Comparison of ENCODE assay signal across 13 cellular contexts in the genomic region with DNA sequence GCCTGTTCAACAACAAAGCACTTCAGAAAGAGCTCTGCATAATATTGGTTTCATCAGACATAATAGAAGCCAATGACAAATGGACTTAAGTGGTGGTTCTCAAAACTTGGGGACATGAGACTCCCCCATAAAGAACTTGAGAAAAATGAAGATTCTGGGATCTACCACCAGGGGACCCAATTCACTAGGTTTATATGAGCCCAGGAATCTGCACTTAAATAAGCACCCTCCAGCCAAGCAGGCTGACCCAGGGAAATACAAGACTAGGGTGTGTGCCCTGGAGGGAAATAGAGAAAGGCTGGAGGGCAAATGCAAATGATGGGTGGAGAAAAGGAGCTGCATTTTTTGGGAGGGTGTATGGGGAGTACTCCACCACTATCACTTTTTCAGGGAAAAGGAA. TPM values are rescaled to one million over a fixed set of nuclear protein-coding genes. Genes with fewer than 3 reads are reported as not detected.
DNase-seq lines count a peak whose midpoint lies in the region; ATAC-seq and TF ChIP-seq lines count a peak whose summit lies in the region.
"Had no signal": no experiment of that assay in that cellular context is flagged by ENCODE, and none has a peak within 500 bp of the region (broad histone marks: within the 10 kb centered on the region; RNA-seq: fewer than 3 reads in every experiment).

No MANE protein-coding gene starts in this region.

- no peak overlapping the region for H2AFZ ChIP-seq in PC-9

- H3K4me3 ChIP-seq in PC-9, result no peak overlapping the region
- H3K4me3 ChIP-seq: left ventricle myocardium inferior, uterus had no signal

- intact Hi-C loops in PC-9 (cut with micrococcal nuclease; ENCODE audit: unreplicated experiment), result no loop called here

- TF ChIP-seq CTCF in PC-9 (conservative IDR thresholded peaks at IDR 0.05), result peak; percentile 29; the same call in 1 of the 2 replicates

- H3K36me3 ChIP-seq in PC-9 (ENCODE audit: low read depth), result no peaks in the 10 kb centered on the region
- H3K36me3 ChIP-seq: left ventricle myocardium inferior, uterus had no signal

- ATAC-seq in GM19035 (IDR thresholded peaks at IDR 0.05; ENCODE audit: unreplicated experiment), result no peak

- no peaks in the 10 kb centered on the region for H3K9me2 ChIP-seq in PC-9 (ENCODE audit: insufficient read depth)

- H3F3A ChIP-seq in PC-9 (ENCODE audit: insufficient read depth, low read depth), result no peaks in the 10 kb centered on the region

- CTCF ChIA-PET in PC-9 (lab: Charles Lee), result no interaction called here

- no peaks in the 10 kb centered on the region for H3K79me2 ChIP-seq in PC-9 (ENCODE audit: low read depth)

- no peak overlapping the region for H3K4me2 ChIP-seq in PC-9

- no peaks in the 10 kb centered on the region for H3K4me1 ChIP-seq in PC-9 (replicated peaks; ENCODE audit: insufficient read depth)
- H3K4me1 ChIP-seq: left ventricle myocardium inferior, uterus had no signal

- no peak overlapping the region for H3K27ac ChIP-seq in PC-9
- H3K27ac ChIP-seq in caudate nucleus (ENCODE audit: low read depth, low read length), result no peak overlapping the region
- H3K27ac ChIP-seq: left ventricle myocardium inferior, uterus had no signal

- DNase-seq in SIG-M5 treated with dmso at 0.1 percent for 504 hours (lab: John Stamatoyannopoulos, UW; ENCODE audit: unreplicated experiment), result peak; percentile 12
- DNase-seq in SIG-M5 (lab: John Stamatoyannopoulos, UW), result no peak
- DNase-seq in PC-9, result no peak
- DNase-seq in fibroblast of peridontal ligament (ENCODE audit: extremely low read depth), result peak; percentile 35
- peak; percentile 6 for DNase-seq in stromal cell of bone marrow (ENCODE audit: low read depth)
- no peak for DNase-seq in caudate nucleus (lab: John Stamatoyannopoulos, UW)
- no peak for DNase-seq in NCI-H2029 treated with DMSO at 0.1 percent for 48 hours (lab: John Stamatoyannopoulos, UW)
- DNase-seq: activated CD4-positive, alpha-beta T cell treated with anti-CD3 and anti-CD28 coated beads, Interleukin-2, amount 10 ng/mL, durations not matched to agents 24 days and 14 days; cerebellar nuclear complex; left ventricle myocardium inferior; NCI-H526; uterus had no signal

- H4K20me1 ChIP-seq in PC-9 (ENCODE audit: insufficient read depth), result no peaks in the 10 kb centered on the region

- H3K27me3 ChIP-seq in PC-9 (ENCODE audit: insufficient read depth, low read depth), result no peaks in the 10 kb centered on the region
- H3K27me3 ChIP-seq: uterus had no signal

- POLR2A ChIA-PET in PC-9 (lab: Charles Lee; ENCODE audit: unreplicated experiment), result no interaction called here

- no peaks in the 10 kb centered on the region for H3K9me3 ChIP-seq in PC-9 (ENCODE audit: insufficient read depth, low read depth)
- H3K9me3 ChIP-seq: left ventricle myocardium inferior, uterus had no signal

- no TSS peak for BruUV-seq in PC-9 (replicated peaks; lab: Mats Ljungman, UMichigan)

RNA-seq across cellular contexts. Expression of a gene that starts 52.5 kb away (rescaled TPM):
- total RNA-seq in PC-9 (2021), result 7.3 and 7.8 TPM in 2 replicates
- total RNA-seq: activated CD4-positive, alpha-beta T cell treated with anti-CD3 and anti-CD28 coated beads, Interleukin-2, amount 10 ng/mL, durations not matched to agents 24 days and 14 days had no signal

Comparison
In these comparisons a context has a peak if more than half of its experiments do, and no peak if none do; other contexts are left out.
1. DNase-seq: peak in SIG-M5 treated with dmso at 0.1 percent for 504 hours (single experiment), fibroblast of peridontal ligament (single experiment) and stromal cell of bone marrow (single experiment); none in SIG-M5 (single experiment), PC-9 (0 of 2), caudate nucleus (0 of 61) and NCI-H2029 treated with DMSO at 0.1 percent for 48 hours (single experiment).